22 cellular contexts compared by ENCODE assay signal in genomic region chr11:83694191-83694905, GRCh38.
DNase-seq lines count a peak whose midpoint lies in the region; ATAC-seq lines count a peak whose summit lies in the region.
"Had no signal": no experiment of that assay in that cellular context is flagged by ENCODE, and none has a peak within 500 bp of the region (broad histone marks: within the 10 kb centered on the region; RNA-seq: fewer than 3 reads in every experiment).

No MANE protein-coding gene starts in this region.

- H3K36me3 ChIP-seq in HUES48 (ENCODE audit: control insufficient read depth, insufficient read depth, low read length) (no peaks in the 10 kb centered on the region), endocrine pancreas (ENCODE audit: control insufficient read depth, insufficient read depth, low read length) (no peaks in the 10 kb centered on the region)
- H3K36me3 ChIP-seq: adrenal gland, gastroesophageal sphincter, thoracic aorta, uterus had no signal

- H3K4me1 ChIP-seq in HUES48 (ENCODE audit: control insufficient read depth, insufficient read depth, low read length) (peaks cover 14% of the 10 kb centered on the region), endocrine pancreas (ENCODE audit: control insufficient read depth, insufficient read depth, low read length) (no peaks in the 10 kb centered on the region)
- H3K4me1 ChIP-seq: gastroesophageal sphincter, uterus had no signal

- H3K9me3 ChIP-seq in HUES48 (ENCODE audit: control insufficient read depth, insufficient read depth, low read length) (no peaks in the 10 kb centered on the region), endocrine pancreas (ENCODE audit: control insufficient read depth, low read length) (no peaks in the 10 kb centered on the region)
- H3K9me3 ChIP-seq: adrenal gland, gastroesophageal sphincter, thoracic aorta, uterus had no signal

- H3K4me3 ChIP-seq in HUES48 (ENCODE audit: low read depth, low read length) (no peak overlapping the region), endocrine pancreas (ENCODE audit: control insufficient read depth, insufficient read depth, low read length) (peak overlapping the region; percentile 77)
- H3K4me3 ChIP-seq: adrenal gland, gastroesophageal sphincter, thoracic aorta, uterus had no signal

- no peak for ATAC-seq in GM21423 (IDR thresholded peaks at IDR 0.05; ENCODE audit: unreplicated experiment)
- no peak for ATAC-seq in HG03025 (IDR thresholded peaks at IDR 0.05; ENCODE audit: low FRiP score, unreplicated experiment)
- ATAC-seq: gastroesophageal sphincter; stimulated activated naive B cell treated with anti-CD40 and anti-IgM and Interleukin-4, amounts not matched to agents 10 μg/mL and 1 μg/mL and 100 μg/mL, for 72 hours had no signal

- intact Hi-C loops in head of caudate nucleus (cut with DNase I) = no loop called here

- H3K27ac ChIP-seq in HUES48 (ENCODE audit: low read depth, low read length) = peak overlapping the region; percentile 79
- H3K27ac ChIP-seq: adrenal gland, gastroesophageal sphincter, thoracic aorta, uterus, VCaP had no signal

- DNase-seq in head of caudate nucleus (peak in 25 of 42 donors; percentile 26 to 83 (median 46)), pons (ENCODE audit: low spot score) (peak; percentile 86), AG08396 (ENCODE audit: low spot score) (no peak), NCI-H82 treated with DMSO at 0.1 percent for 48 hours (lab: John Stamatoyannopoulos, UW; ENCODE audit: unreplicated experiment) (no peak)
- DNase-seq: activated CD4-positive, alpha-beta T cell treated with anti-CD3 and anti-CD28 coated beads for 48 hours; activated naive CD4-positive, alpha-beta T cell treated with Interleukin-2 at 50 U/mL for 16 hours; activated T-cell treated with anti-CD3 and anti-CD28 coated beads, Interleukin-2, amount 50 U/mL, for 48 hours; adrenal gland; H7; kidney glomerular epithelial cell; NCI-H187 treated with DMSO at 0.1 percent for 48 hours; NCI-H774; stimulated activated CD4-positive, alpha-beta T cell treated with anti-CD3 and anti-CD28 coated beads, Interleukin-4, amount 100 ng/mL, for 1 hour; stimulated activated naive B cell treated with anti-CD40 and anti-IgM and Interleukin-4, amounts not matched to agents 10 μg/mL and 1 μg/mL and 100 μg/mL, for 72 hours; uterus had no signal

- H3K9ac ChIP-seq in HUES48 (ENCODE audit: low read depth, low read length) = no peak overlapping the region
- H3K9ac ChIP-seq in endocrine pancreas (ENCODE audit: control insufficient read depth, insufficient read depth, low read length) = no peak overlapping the region

- no peaks in the 10 kb centered on the region for H3K27me3 ChIP-seq in HUES48 (ENCODE audit: control insufficient read depth, insufficient read depth, low read length)
- no peaks in the 10 kb centered on the region for H3K27me3 ChIP-seq in endocrine pancreas (ENCODE audit: control insufficient read depth, insufficient read depth, low read length)
- H3K27me3 ChIP-seq: adrenal gland, gastroesophageal sphincter, uterus had no signal

Comparison
In these comparisons a context has a peak if more than half of its experiments do, and no peak if none do; other contexts are left out.
1. DNase-seq: peak in head of caudate nucleus (25 of 42) and pons (single experiment); none in AG08396 (single experiment) and NCI-H82 treated with DMSO at 0.1 percent for 48 hours (single experiment).